8 cellular contexts compared by ENCODE assay signal in the genomic region with DNA sequence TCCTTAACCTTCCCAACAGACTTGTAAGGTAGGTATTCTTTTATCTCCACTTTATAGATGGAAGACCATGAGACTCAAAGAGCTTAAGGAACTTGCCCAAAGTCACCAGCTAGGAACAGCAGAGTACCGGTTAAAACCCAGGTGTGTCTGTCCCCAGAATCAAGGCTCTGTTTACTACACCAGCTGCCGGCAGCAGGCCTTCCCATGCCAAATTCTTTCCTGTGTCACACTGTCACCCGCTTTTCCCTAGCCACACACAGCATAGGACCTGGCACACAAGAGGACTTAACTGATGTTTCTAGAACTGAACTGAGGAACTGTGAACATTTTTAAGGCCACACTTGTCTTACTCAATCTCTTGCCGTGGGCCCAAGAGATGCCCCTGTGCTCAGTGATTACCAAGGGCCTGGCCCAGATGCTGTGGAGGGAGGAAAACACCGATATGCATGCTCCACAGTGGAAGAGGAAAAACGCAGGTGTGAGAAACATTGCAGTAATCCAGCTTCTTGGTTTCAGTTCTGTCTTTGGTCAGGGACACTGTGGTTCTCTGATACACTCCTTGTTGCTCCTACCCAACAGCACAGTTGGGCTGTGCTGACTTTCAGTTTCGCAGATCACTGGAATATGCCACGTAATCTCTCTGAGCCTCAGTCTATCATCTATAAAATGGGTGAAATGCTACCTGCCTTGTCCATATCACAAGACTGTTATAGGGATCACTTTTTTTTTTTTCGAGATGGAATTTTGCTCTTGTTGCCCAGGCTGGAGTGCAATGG. TPM values are rescaled to one million over a fixed set of nuclear protein-coding genes. Genes with fewer than 3 reads are reported as not detected.
DNase-seq lines count a peak whose midpoint lies in the region; ATAC-seq and TF ChIP-seq lines count a peak whose summit lies in the region.

No MANE protein-coding gene starts in this region.

- no peaks in the 10 kb centered on the region for H3K9me3 ChIP-seq in A673 (ENCODE audit: low read depth, low read length, poor library complexity, severe bottlenecking)

- intact Hi-C loops in Calu3 (cut with micrococcal nuclease; ENCODE audit: unreplicated experiment) = loop anchor here (2.0 kb wide), 2 partner anchors 25 to 55 kb away; no protein-coding TSS in a partner anchor
- intact Hi-C loops in A673 (cut with micrococcal nuclease; ENCODE audit: unreplicated experiment) = no loop called here

- H3K27ac Mint-ChIP-seq in Calu3 (ENCODE audit: unreplicated experiment) = peak overlapping the region; percentile 88
- H3K27ac Mint-ChIP-seq in glutamatergic neuron (ENCODE audit: unreplicated experiment) = no peak overlapping the region

- TF ChIP-seq CTCF in Calu3 (IDR thresholded peaks at IDR 0.05; ENCODE audit: unreplicated experiment) (no peak), A673 (conservative IDR thresholded peaks at IDR 0.05; ENCODE audit: low read depth, low read length) (no peak), glutamatergic neuron (IDR thresholded peaks at IDR 0.05; ENCODE audit: partially characterized antibody, unreplicated experiment) (no peak)

- no peaks in the 10 kb centered on the region for H3K9me3 Mint-ChIP-seq in Calu3 (ENCODE audit: low read depth, unreplicated experiment)
- no peaks in the 10 kb centered on the region for H3K9me3 Mint-ChIP-seq in glutamatergic neuron (ENCODE audit: unreplicated experiment)

- H3K4me3 ChIP-seq in A673 (ENCODE audit: low read depth, low read length, poor library complexity, severe bottlenecking) = no peak overlapping the region

- no peaks in the 10 kb centered on the region for H3K4me1 ChIP-seq in A673 (ENCODE audit: insufficient read depth, low read length, poor library complexity, severe bottlenecking)

- no peaks in the 10 kb centered on the region for H3K36me3 ChIP-seq in A673 (ENCODE audit: insufficient read depth, low read length, poor library complexity, severe bottlenecking)

- ATAC-seq in GM19438 (IDR thresholded peaks at IDR 0.05; ENCODE audit: low read depth, unreplicated experiment) (peak; percentile 84), HG03457 (IDR thresholded peaks at IDR 0.05; ENCODE audit: unreplicated experiment) (peak; percentile 77)

- BruUV-seq in Calu3 (replicated peaks; lab: Mats Ljungman, UMichigan) (no TSS peak), A673 (replicated peaks; lab: Mats Ljungman, UMichigan) (no TSS peak)

- H3K27me3 ChIP-seq in A673 (replicated peaks; ENCODE audit: insufficient read depth, low read depth, low read length, poor library complexity) = no peaks in the 10 kb centered on the region

- H3K27ac ChIP-seq in epithelial cell of prostate (peak overlapping the region; percentile 77), A673 (ENCODE audit: low read depth, low read length, poor library complexity, severe bottlenecking) (no peak overlapping the region)

- H3K4me1 Mint-ChIP-seq in Calu3 (ENCODE audit: low read depth, unreplicated experiment) = peaks cover 24% of the 10 kb centered on the region
- no peaks in the 10 kb centered on the region for H3K4me1 Mint-ChIP-seq in glutamatergic neuron (ENCODE audit: low read depth, unreplicated experiment)

- CTCF ChIA-PET in Calu3 (lab: Charles Lee) = interaction anchor here (0.6 to 2.2 kb wide), 10 partner anchors 12 to 172 kb away, joined by 3 to 13 read pairs (median 4); no protein-coding TSS in a partner anchor
- CTCF ChIA-PET in A673 (lab: Charles Lee) = interaction anchor here (0.6 to 1.1 kb wide), 2 partner anchors 47 to 53 kb away, joined by 3 to 4 read pairs; no protein-coding TSS in a partner anchor

- no peak for DNase-seq in Calu3
- no peak for DNase-seq in epithelial cell of prostate (ENCODE audit: low read depth, low spot score)
- no peak for DNase-seq in NCI-H1417 (lab: John Stamatoyannopoulos, UW)
- DNase-seq in A673 (ENCODE audit: low spot score) = no peak
- no peak for DNase-seq in glutamatergic neuron
- no peak for DNase-seq in SHP77 (lab: John Stamatoyannopoulos, UW)

- H3K36me3 Mint-ChIP-seq in Calu3 (ENCODE audit: insufficient read depth, unreplicated experiment) (peaks cover 7% of the 10 kb centered on the region), glutamatergic neuron (ENCODE audit: unreplicated experiment) (no peaks in the 10 kb centered on the region)

- H3K4me3 Mint-ChIP-seq in Calu3 (ENCODE audit: low read depth, unreplicated experiment) = peak overlapping the region; percentile 38
- no peak overlapping the region for H3K4me3 Mint-ChIP-seq in glutamatergic neuron (ENCODE audit: unreplicated experiment)

- POLR2A ChIA-PET in A673 (lab: Charles Lee; ENCODE audit: low non-redundant PET) = no interaction called here

- H3K27me3 Mint-ChIP-seq in Calu3 (ENCODE audit: unreplicated experiment) (no peaks in the 10 kb centered on the region), glutamatergic neuron (ENCODE audit: unreplicated experiment) (peaks cover 2% of the 10 kb centered on the region)

RNA-seq across cellular contexts. Expression of a gene that starts 13.9 kb away (rescaled TPM):
- total RNA-seq in Calu3 (2022) (not detected in 2 replicates), A673 (2021) (not detected in 2 replicates), glutamatergic neuron (ENCODE audit: unreplicated experiment) (not detected)

RNA-seq across cellular contexts. Expression of a gene that starts 43.1 kb away (rescaled TPM):
- total RNA-seq in Calu3 (2022) = 2.6 and 8.4 TPM in 2 replicates
- total RNA-seq in A673 (2021) = not detected in 2 replicates
- not detected for total RNA-seq in glutamatergic neuron (ENCODE audit: unreplicated experiment)
